In the genomic region with DNA sequence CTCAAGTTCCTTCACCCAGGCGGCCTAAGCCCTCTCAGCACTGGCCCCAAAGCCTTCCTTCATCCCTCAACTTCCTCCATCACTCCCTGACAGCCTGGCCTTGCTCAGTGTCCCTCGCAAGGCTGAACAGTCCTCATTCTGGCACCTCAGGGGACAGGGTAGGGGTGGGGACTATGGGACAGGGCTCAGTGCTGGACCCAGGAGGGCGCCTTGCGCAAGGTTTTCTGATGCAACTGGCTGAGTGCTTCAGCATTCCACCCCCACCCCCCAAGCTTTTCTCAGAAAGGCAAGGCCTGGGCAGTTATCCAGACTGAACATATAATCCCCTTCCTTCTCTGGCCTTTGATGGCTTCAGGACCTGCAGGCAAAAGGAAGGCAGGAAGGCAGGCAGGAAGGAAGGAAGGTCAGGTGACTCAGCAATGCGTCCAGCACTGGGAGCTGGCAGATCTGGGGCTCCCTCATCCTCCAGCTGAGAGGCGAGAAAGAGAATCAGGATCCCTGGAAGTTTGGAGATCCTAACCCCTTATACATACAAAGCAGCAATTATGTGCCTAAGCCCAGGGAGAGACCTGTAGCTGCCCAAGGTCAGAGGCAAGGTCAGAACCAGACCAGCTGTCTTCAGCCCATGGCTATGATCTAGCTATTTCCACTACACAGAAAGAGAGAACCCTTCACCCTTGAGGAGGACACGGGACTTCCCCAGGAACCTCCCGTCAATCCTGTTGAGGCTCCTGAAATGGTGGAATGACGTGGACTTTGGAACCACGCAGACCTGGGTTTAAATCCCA, we compare ENCODE assay signal across 8 cellular contexts. TPM values are rescaled to one million over a fixed set of nuclear protein-coding genes. Genes with fewer than 3 reads are reported as not detected.
DNase-seq lines count a peak whose midpoint lies in the region; ATAC-seq and TF ChIP-seq lines count a peak whose summit lies in the region.

No MANE protein-coding gene starts in this region.

- H2AFZ ChIP-seq in hepatocyte, result no peak overlapping the region

- peaks cover 34% of the 10 kb centered on the region for H3K4me1 ChIP-seq in hepatocyte (ENCODE audit: insufficient read depth)
- H3K4me1 ChIP-seq in urinary bladder (ENCODE audit: insufficient read depth), result no peaks in the 10 kb centered on the region

- ATAC-seq in HG03280 (IDR thresholded peaks at IDR 0.05; ENCODE audit: unreplicated experiment), result no peak

- peak overlapping the region; percentile 5 for H3K4me2 ChIP-seq in hepatocyte

- H3K9me3 ChIP-seq in WERI-Rb-1 (ENCODE audit: severe bottlenecking) (no peaks in the 10 kb centered on the region), hepatocyte (ENCODE audit: low read depth) (no peaks in the 10 kb centered on the region)

- H3K36me3 ChIP-seq in WERI-Rb-1 (no peaks in the 10 kb centered on the region), hepatocyte (replicated peaks; ENCODE audit: insufficient read depth, low read depth) (no peaks in the 10 kb centered on the region), urinary bladder (ENCODE audit: insufficient read depth) (no peaks in the 10 kb centered on the region)

- 70% methylated on average over 10 of the region's 10 CpGs for WGBS in hepatocyte (ENCODE audit: low lambda C conversion rate, missing lambda C conversion rate)
- WGBS in urinary bladder, result 62% methylated on average over 10 of the region's 10 CpGs

- DNase-seq in AG09309 (ENCODE audit: low read depth) (peak; percentile 66), HT1080 (ENCODE audit: low read depth) (peak; percentile 98), WERI-Rb-1 (peak; percentile 63), hepatocyte (ENCODE audit: low spot score) (peak; percentile 89), NCI-H1436 (lab: John Stamatoyannopoulos, UW) (no peak), putamen (ENCODE audit: low spot score) (no peak)

- no peak overlapping the region for H3K4me3 ChIP-seq in AG09309 (ENCODE audit: control insufficient read depth, low read depth, low read length)
- no peak overlapping the region for H3K4me3 ChIP-seq in WERI-Rb-1 (ENCODE audit: low read depth, low read length)
- no peak overlapping the region for H3K4me3 ChIP-seq in hepatocyte
- no peak overlapping the region for H3K4me3 ChIP-seq in urinary bladder (ENCODE audit: low read depth, low read length)

- H3K79me2 ChIP-seq in hepatocyte, result no peaks in the 10 kb centered on the region

- TF ChIP-seq CTCF in AG09309 (IDR thresholded peaks at IDR 0.05; ENCODE audit: control insufficient read depth, insufficient read depth, low read depth, low read length, missing control alignments) (no peak), WERI-Rb-1 (IDR thresholded peaks at IDR 0.05; ENCODE audit: low read depth, low read length) (no peak), hepatocyte (IDR thresholded peaks at IDR 0.05; ENCODE audit: poor library complexity) (no peak)

- no peaks in the 10 kb centered on the region for H4K20me1 ChIP-seq in hepatocyte (ENCODE audit: insufficient read depth, poor library complexity, severe bottlenecking)

- H3K27ac ChIP-seq in WERI-Rb-1, result peak overlapping the region; percentile 73
- H3K27ac ChIP-seq in hepatocyte, result peak overlapping the region; percentile 89
- H3K27ac ChIP-seq in urinary bladder (ENCODE audit: low read depth), result peak overlapping the region; percentile 40

- H3K9me2 ChIP-seq in hepatocyte (replicated peaks; ENCODE audit: insufficient read depth), result no peaks in the 10 kb centered on the region

- H3K27me3 ChIP-seq in WERI-Rb-1 (ENCODE audit: insufficient read depth, low read depth, severe bottlenecking), result no peaks in the 10 kb centered on the region
- H3K27me3 ChIP-seq in hepatocyte, result no peaks in the 10 kb centered on the region

RNA-seq across cellular contexts. Expression of gene TRIB3, which starts 8.6 kb away (rescaled TPM):
- 91.3 and 92.5 TPM in 2 replicates for total RNA-seq in HT1080 (2014; rRNA removed; shearing (Covaris generic))
- polyA plus RNA-seq in HT1080 (2015; cell fraction: cytosol; rRNA removed), result 130 and 145 TPM in 2 replicates
- polyA plus RNA-seq in HT1080 (2015; cell fraction: nucleus; rRNA removed), result 77.7 and 85.7 TPM in 2 replicates
- total RNA-seq in hepatocyte, result 39.2 and 47.5 TPM in 2 replicates
- polyA plus RNA-seq in hepatocyte, result 43.7 and 45.9 TPM in 2 replicates
- 3.9 TPM for total RNA-seq in urinary bladder
- polyA plus RNA-seq in urinary bladder, result 6.3 TPM

RNA-seq across cellular contexts. Expression of gene NRSN2, which starts 25.0 kb away (rescaled TPM):
- total RNA-seq in HT1080 (2014; rRNA removed; shearing (Covaris generic)), result 18.8 and 21.7 TPM in 2 replicates
- polyA plus RNA-seq in HT1080 (2015; cell fraction: cytosol; rRNA removed), result 16.3 and 29.9 TPM in 2 replicates
- polyA plus RNA-seq in HT1080 (2015; cell fraction: nucleus; rRNA removed), result 9.4 and 9.9 TPM in 2 replicates
- total RNA-seq in hepatocyte (29.8 and 32.0 TPM in 2 replicates), urinary bladder (10.8 TPM)
- polyA plus RNA-seq in hepatocyte (65.3 and 68.1 TPM in 2 replicates), urinary bladder (47.5 TPM)

RNA-seq across cellular contexts. Expression of gene RBCK1, which starts 36.1 kb away (rescaled TPM):
- total RNA-seq in HT1080 (2014; rRNA removed; shearing (Covaris generic)), result 105 and 122 TPM in 2 replicates
- 132 and 136 TPM in 2 replicates for polyA plus RNA-seq in HT1080 (2015; cell fraction: cytosol; rRNA removed)
- 149 and 182 TPM in 2 replicates for polyA plus RNA-seq in HT1080 (2015; cell fraction: nucleus; rRNA removed)
- total RNA-seq in hepatocyte (56.8 and 76.4 TPM in 2 replicates), urinary bladder (42.1 TPM)
- polyA plus RNA-seq in hepatocyte (80.8 and 90.1 TPM in 2 replicates), urinary bladder (94.3 TPM)

RNA-seq across cellular contexts. Expression of gene SOX12, which starts 46.6 kb away (rescaled TPM):
- total RNA-seq in HT1080 (2014; rRNA removed; shearing (Covaris generic)), result 8.7 and 13.2 TPM in 2 replicates
- 20.2 and 21.4 TPM in 2 replicates for polyA plus RNA-seq in HT1080 (2015; cell fraction: cytosol; rRNA removed)
- 19.2 and 20.0 TPM in 2 replicates for polyA plus RNA-seq in HT1080 (2015; cell fraction: nucleus; rRNA removed)
- total RNA-seq in hepatocyte, result 6.3 and 6.9 TPM in 2 replicates
- polyA plus RNA-seq in hepatocyte, result 15.4 and 16.2 TPM in 2 replicates
- 3.4 TPM for total RNA-seq in urinary bladder
- 11.1 TPM for polyA plus RNA-seq in urinary bladder

Comparison
In these comparisons a context has a peak if more than half of its experiments do, and no peak if none do; other contexts are left out.
1. DNase-seq: peak in AG09309 (single experiment), HT1080 (single experiment), WERI-Rb-1 (single experiment) and hepatocyte (single experiment); none in NCI-H1436 (single experiment) and putamen (single experiment).
2. Peak in every context shown above with its lines, with median percentiles within 50 percentile points of each other: H3K27ac ChIP-seq.